Comparison of ENCODE assay signal across 9 cellular contexts in genomic region chr10:24449334-24449740, GRCh38.
DNase-seq lines count a peak whose midpoint lies in the region; ATAC-seq and TF ChIP-seq lines count a peak whose summit lies in the region.
"Had no signal": no experiment of that assay in that cellular context is flagged by ENCODE, and none has a peak within 500 bp of the region (broad histone marks: within the 10 kb centered on the region; RNA-seq: fewer than 3 reads in every experiment).

No MANE protein-coding gene starts in this region.

- peak; percentile 21 for DNase-seq in DMS 273 (lab: John Stamatoyannopoulos, UW; ENCODE audit: unreplicated experiment)
- DNase-seq in DMS 273 treated with DMSO at 0.1 percent for 48 hours (lab: John Stamatoyannopoulos, UW), result no peak
- DNase-seq in choroid plexus epithelial cell (ENCODE audit: low read depth), result peak; percentile 80
- no peak for DNase-seq in PC-9
- DNase-seq in AG08396 (ENCODE audit: low spot score), result no peak
- DNase-seq in central memory CD4-positive, alpha-beta T cell, result no peak

- no peaks in the 10 kb centered on the region for H4K20me1 ChIP-seq in PC-9 (ENCODE audit: insufficient read depth)

- H3K9me3 ChIP-seq in skeletal muscle tissue (ENCODE audit: control insufficient read depth in 3 of 3, low read length in 3 of 3), result no peaks in the 10 kb centered on the region
- H3K9me3 ChIP-seq in PC-9 (ENCODE audit: insufficient read depth, low read depth), result no peaks in the 10 kb centered on the region

- POLR2A ChIA-PET in PC-9 (lab: Charles Lee; ENCODE audit: unreplicated experiment), result no interaction called here

- H3K4me3 ChIP-seq in choroid plexus epithelial cell (ENCODE audit: low read depth, low read length) (peak overlapping the region; percentile 53), skeletal muscle tissue (ENCODE audit: low read length in 3 of 3) (peak overlapping the region; percentile 46 to 66 (median 60)), PC-9 (no peak overlapping the region)

- BruUV-seq in PC-9 (replicated peaks; lab: Mats Ljungman, UMichigan), result no TSS peak

- TF ChIP-seq CTCF in choroid plexus epithelial cell (conservative IDR thresholded peaks at IDR 0.05; ENCODE audit: low read depth, low read length) (no peak), PC-9 (conservative IDR thresholded peaks at IDR 0.05) (no peak)

- H3K27ac ChIP-seq in skeletal muscle tissue (ENCODE audit: low read depth, low read length) (peak overlapping the region; percentile 91), PC-9 (no peak overlapping the region)
- H3K27ac ChIP-seq: 22Rv1 had no signal

- ATAC-seq in HG03025 (IDR thresholded peaks at IDR 0.05; ENCODE audit: low FRiP score, unreplicated experiment), result peak; percentile 94

- H3K36me3 ChIP-seq in skeletal muscle tissue (ENCODE audit: control insufficient read depth in 3 of 3, insufficient read depth in 3 of 3, low read length in 3 of 3) (peaks cover 0 to 3% (median 0%) of the 10 kb centered on the region in 3 donors), PC-9 (ENCODE audit: low read depth) (no peaks in the 10 kb centered on the region)

- intact Hi-C loops in PC-9 (cut with micrococcal nuclease; ENCODE audit: unreplicated experiment), result no loop called here

- peak overlapping the region; percentile 43 to 81 (median 78) for H3K9ac ChIP-seq in skeletal muscle tissue (ENCODE audit: low read depth in 1 of 3, low read length in 3 of 3)

- no peak overlapping the region for H2AFZ ChIP-seq in PC-9

- CTCF ChIA-PET in PC-9 (lab: Charles Lee), result no interaction called here

- H3K9me2 ChIP-seq in PC-9 (ENCODE audit: insufficient read depth), result no peaks in the 10 kb centered on the region

- H3K4me1 ChIP-seq in skeletal muscle tissue (ENCODE audit: control insufficient read depth in 3 of 3, insufficient read depth in 3 of 3, low read length in 3 of 3) (peaks cover 28 to 40% (median 32%) of the 10 kb centered on the region in 3 donors), PC-9 (replicated peaks; ENCODE audit: insufficient read depth) (peaks cover 12% of the 10 kb centered on the region; the same call in 1 of the 2 replicates)

- no peaks in the 10 kb centered on the region for H3K79me2 ChIP-seq in PC-9 (ENCODE audit: low read depth)

- H3K27me3 ChIP-seq in skeletal muscle tissue (ENCODE audit: control insufficient read depth in 3 of 3, insufficient read depth in 3 of 3, low read length in 3 of 3) (no peaks in the 10 kb centered on the region), PC-9 (ENCODE audit: insufficient read depth, low read depth) (no peaks in the 10 kb centered on the region)

- H3K4me2 ChIP-seq in PC-9, result no peak overlapping the region

- no peaks in the 10 kb centered on the region for H3F3A ChIP-seq in PC-9 (ENCODE audit: insufficient read depth, low read depth)

Comparison
In these comparisons a context has a peak if more than half of its experiments do, and no peak if none do; other contexts are left out.
1. DNase-seq: peak in DMS 273 (single experiment) and choroid plexus epithelial cell (single experiment); none in DMS 273 treated with DMSO at 0.1 percent for 48 hours (single experiment), PC-9 (0 of 2), AG08396 (single experiment) and central memory CD4-positive, alpha-beta T cell (single experiment).